In the genomic region with DNA sequence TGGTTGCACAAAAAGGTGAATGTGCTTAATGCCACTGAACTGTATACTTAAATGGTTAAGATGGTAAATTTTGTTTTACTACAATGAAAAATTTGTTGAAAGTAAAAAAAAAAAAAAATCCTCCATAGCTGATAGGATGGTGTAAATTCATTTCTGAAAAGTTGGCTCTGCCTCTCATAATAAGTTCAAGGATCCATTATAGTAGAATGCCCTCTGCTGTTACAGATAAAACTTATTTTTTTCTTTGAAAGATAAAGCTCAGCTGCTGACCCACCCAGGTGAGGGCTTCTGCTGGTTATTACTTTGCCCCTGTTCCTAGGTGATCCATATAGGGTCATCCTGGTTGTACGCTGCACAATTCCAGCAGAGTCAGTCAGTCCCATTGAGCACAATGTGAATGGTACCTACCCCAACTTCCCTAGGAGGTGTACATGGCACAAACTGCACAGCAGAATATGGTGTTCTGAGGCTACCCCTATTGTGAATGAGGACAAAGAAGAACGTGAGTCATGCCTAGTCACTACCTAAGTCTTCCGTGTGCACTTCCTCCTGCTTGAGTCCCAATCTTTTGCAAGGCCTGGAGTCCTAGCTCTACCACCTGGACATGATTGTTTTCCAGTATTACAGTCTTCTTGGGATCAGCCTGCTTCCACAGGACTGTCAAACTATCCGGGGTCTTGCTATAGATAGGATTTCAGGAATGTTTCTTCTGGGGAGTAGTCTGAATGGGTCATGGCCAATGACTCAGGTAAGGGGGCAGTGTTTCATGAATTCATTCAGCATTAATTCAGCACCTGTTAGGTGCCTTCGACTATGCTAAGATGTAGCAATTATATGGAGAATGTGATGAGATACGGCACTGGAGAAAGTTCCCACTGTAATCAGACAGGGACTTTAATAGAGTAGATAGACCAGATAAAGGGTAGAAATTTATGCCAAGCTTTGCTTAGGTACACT, we compare ENCODE assay signal across 31 cellular contexts. TPM values are rescaled to one million over a fixed set of nuclear protein-coding genes. Genes with fewer than 3 reads are reported as not detected.
DNase-seq lines count a peak whose midpoint lies in the region; ATAC-seq, FAIRE-seq and TF ChIP-seq lines count a peak whose summit lies in the region.
"Had no signal": no experiment of that assay in that cellular context is flagged by ENCODE, and none has a peak within 500 bp of the region (broad histone marks: within the 10 kb centered on the region; RNA-seq: fewer than 3 reads in every experiment).

No MANE protein-coding gene starts in this region.

- H3K4me3 ChIP-seq in breast epithelium, result no peak overlapping the region
- H3K4me3 ChIP-seq in PC-3 (ENCODE audit: low read length), result no peak overlapping the region
- no peak overlapping the region for H3K4me3 ChIP-seq in epithelial cell of esophagus (ENCODE audit: low read length)
- H3K4me3 ChIP-seq in right atrium auricular region, result no peak overlapping the region
- H3K4me3 ChIP-seq: A549, body of pancreas, ovary, transverse colon had no signal

- POLR2A ChIA-PET in MCF 10A (lab: Yijun Ruan, JAX), result interaction anchor here (1.2 kb wide), 1 partner anchor 10 kb away, joined by 3 read pairs; no protein-coding TSS in a partner anchor
- POLR2A ChIA-PET in PC-3 (lab: Charles Lee; ENCODE audit: unreplicated experiment), result no interaction called here
- POLR2A ChIA-PET in activated CD4-positive, alpha-beta memory T cell treated with anti-CD3 and anti-CD28 coated beads for 36 hours (lab: Charles Lee), result no interaction called here

- H3K4me3 Mint-ChIP-seq in MCF 10A (ENCODE audit: unreplicated experiment), result no peak overlapping the region
- H3K4me3 Mint-ChIP-seq in activated CD4-positive, alpha-beta memory T cell treated with anti-CD3 and anti-CD28 coated beads for 36 hours, result no peak overlapping the region
- H3K4me3 Mint-ChIP-seq: activated CD4-positive, alpha-beta T cell treated with anti-CD3 and anti-CD28 coated beads, Interleukin-2, amount 10 ng/mL, durations not matched to agents 7 days and 5 days; activated T-cell treated with anti-CD3 and anti-CD28 coated beads, Interleukin-2, amount 50 U/mL, for 4 hours; CD8-positive, alpha-beta memory T cell; natural killer cell treated with Interleukin-12 subunit alpha and Interleukin-12 subunit beta and Interleukin-15 and Interleukin-18, amount 100 ng/mL, for 72 hours had no signal

- no peak; the same call in 1 of the 2 replicates for ATAC-seq in PC-3
- ATAC-seq: activated T-cell treated with anti-CD3 and anti-CD28 coated beads, Interleukin-2, amount 50 U/mL, for 4 hours; body of pancreas; natural killer cell treated with Interleukin-12 subunit alpha and Interleukin-12 subunit beta and Interleukin-15 and Interleukin-18, amount 100 ng/mL, for 72 hours had no signal

- H3K27me3 Mint-ChIP-seq in MCF 10A (ENCODE audit: insufficient read depth, unreplicated experiment), result peaks cover 47% of the 10 kb centered on the region
- H3K27me3 Mint-ChIP-seq in activated CD4-positive, alpha-beta memory T cell treated with anti-CD3 and anti-CD28 coated beads for 36 hours, result peaks cover 6% of the 10 kb centered on the region

- no peaks in the 10 kb centered on the region for H4K20me1 ChIP-seq in PC-3 (ENCODE audit: low read length)

- H3F3A ChIP-seq in PC-3 (ENCODE audit: low read length, unreplicated experiment), result no peaks in the 10 kb centered on the region

- no peak overlapping the region for H3K27ac Mint-ChIP-seq in MCF 10A (ENCODE audit: low read depth, unreplicated experiment)
- H3K27ac Mint-ChIP-seq in activated CD4-positive, alpha-beta memory T cell treated with anti-CD3 and anti-CD28 coated beads for 36 hours, result no peak overlapping the region
- H3K27ac Mint-ChIP-seq: activated CD4-positive, alpha-beta T cell treated with anti-CD3 and anti-CD28 coated beads, Interleukin-2, amount 10 ng/mL, durations not matched to agents 7 days and 5 days; natural killer cell treated with Interleukin-12 subunit alpha and Interleukin-12 subunit beta and Interleukin-15 and Interleukin-18, amount 100 ng/mL, for 72 hours had no signal

- no peak overlapping the region for H3K4me2 ChIP-seq in PC-3 (ENCODE audit: low read length)
- H3K4me2 ChIP-seq: A549 had no signal

- H3K36me3 ChIP-seq in breast epithelium (no peaks in the 10 kb centered on the region), PC-3 (ENCODE audit: low read depth, low read length) (no peaks in the 10 kb centered on the region), right atrium auricular region (no peaks in the 10 kb centered on the region)
- H3K36me3 ChIP-seq: ovary, transverse colon had no signal

- CTCF ChIA-PET in MCF 10A (lab: Yijun Ruan, JAX), result interaction anchor here (0.6 to 1.2 kb wide), 6 partner anchors 17 to 491 kb away, joined by 3 to 4 read pairs (median 4); no protein-coding TSS in a partner anchor
- CTCF ChIA-PET in PC-3 (lab: Charles Lee), result interaction anchor here (0.6 kb wide), 1 partner anchor 27 kb away, joined by 3 read pairs; no protein-coding TSS in a partner anchor
- CTCF ChIA-PET in activated CD4-positive, alpha-beta memory T cell treated with anti-CD3 and anti-CD28 coated beads for 36 hours (lab: Charles Lee), result no interaction called here

- H3K27ac ChIP-seq in breast epithelium, result no peak overlapping the region
- H3K27ac ChIP-seq in PC-3 (ENCODE audit: low read length), result no peak overlapping the region
- no peak overlapping the region for H3K27ac ChIP-seq in right atrium auricular region
- H3K27ac ChIP-seq: A549, body of pancreas, ovary, transverse colon, VCaP had no signal

- H3K27me3 ChIP-seq in breast epithelium (no peaks in the 10 kb centered on the region), PC-3 (ENCODE audit: low read length) (peaks cover 66% of the 10 kb centered on the region), right atrium auricular region (no peaks in the 10 kb centered on the region)
- H3K27me3 ChIP-seq: body of pancreas, ovary had no signal

- H3K9me3 ChIP-seq in breast epithelium (no peaks in the 10 kb centered on the region), PC-3 (ENCODE audit: low read length) (no peaks in the 10 kb centered on the region), right atrium auricular region (no peaks in the 10 kb centered on the region)
- H3K9me3 ChIP-seq: A549, body of pancreas, ovary, transverse colon had no signal

- H3K4me1 Mint-ChIP-seq in MCF 10A (ENCODE audit: insufficient read depth, unreplicated experiment), result no peaks in the 10 kb centered on the region
- H3K4me1 Mint-ChIP-seq in activated CD4-positive, alpha-beta memory T cell treated with anti-CD3 and anti-CD28 coated beads for 36 hours (ENCODE audit: low read depth), result no peaks in the 10 kb centered on the region
- H3K4me1 Mint-ChIP-seq: activated CD4-positive, alpha-beta T cell treated with anti-CD3 and anti-CD28 coated beads, Interleukin-2, amount 10 ng/mL, durations not matched to agents 7 days and 5 days; CD8-positive, alpha-beta memory T cell had no signal

- no peak for TF ChIP-seq POLR2A in breast epithelium (IDR thresholded peaks at IDR 0.05)

- peak; percentile 63 for FAIRE-seq in urothelium cell line (lab: Jason Lieb, UNC)
- FAIRE-seq: A549, endothelial cell of umbilical vein, GM19239, kidney had no signal

- TF ChIP-seq CTCF in MCF 10A (IDR thresholded peaks at IDR 0.05; ENCODE audit: unreplicated experiment) (no peak), breast epithelium (IDR thresholded peaks at IDR 0.05) (no peak), PC-3 (conservative IDR thresholded peaks at IDR 0.05; ENCODE audit: low read depth, low read length) (no peak), epithelial cell of esophagus (IDR thresholded peaks at IDR 0.05; ENCODE audit: insufficient read depth, low read depth, low read length, missing control alignments) (no peak), right atrium auricular region (IDR thresholded peaks at IDR 0.05) (no peak)

- no peak overlapping the region for H3K9ac ChIP-seq in PC-3 (ENCODE audit: low read length)

- no peaks in the 10 kb centered on the region for H3K36me3 Mint-ChIP-seq in MCF 10A (ENCODE audit: insufficient read depth, unreplicated experiment)
- H3K36me3 Mint-ChIP-seq in activated CD4-positive, alpha-beta memory T cell treated with anti-CD3 and anti-CD28 coated beads for 36 hours, result no peaks in the 10 kb centered on the region
- H3K36me3 Mint-ChIP-seq: CD8-positive, alpha-beta memory T cell; natural killer cell treated with Interleukin-12 subunit alpha and Interleukin-12 subunit beta and Interleukin-15 and Interleukin-18, amount 100 ng/mL, for 72 hours had no signal

- no peaks in the 10 kb centered on the region for H3K9me3 Mint-ChIP-seq in MCF 10A (ENCODE audit: unreplicated experiment)
- no peaks in the 10 kb centered on the region for H3K9me3 Mint-ChIP-seq in activated CD4-positive, alpha-beta memory T cell treated with anti-CD3 and anti-CD28 coated beads for 36 hours
- H3K9me3 Mint-ChIP-seq: activated CD4-positive, alpha-beta T cell treated with anti-CD3 and anti-CD28 coated beads, Interleukin-2, amount 10 ng/mL, durations not matched to agents 7 days and 5 days; activated T-cell treated with anti-CD3 and anti-CD28 coated beads, Interleukin-2, amount 50 U/mL, for 4 hours; CD8-positive, alpha-beta memory T cell; natural killer cell treated with Interleukin-12 subunit alpha and Interleukin-12 subunit beta and Interleukin-15 and Interleukin-18, amount 100 ng/mL, for 72 hours had no signal

- H3K79me2 ChIP-seq in PC-3 (ENCODE audit: low read length), result no peaks in the 10 kb centered on the region

- peak; percentile 42 for DNase-seq in MCF 10A (ENCODE audit: unreplicated experiment)
- no peak for DNase-seq in breast epithelium (ENCODE audit: low spot score in 2 of 2)
- peak; percentile 34 for DNase-seq in PC-3
- DNase-seq in epithelial cell of esophagus (ENCODE audit: low read depth), result peak; percentile 89
- no peak for DNase-seq in urothelium cell line (ENCODE audit: low spot score)
- no peak for DNase-seq in activated CD4-positive, alpha-beta memory T cell treated with anti-CD3 and anti-CD28 coated beads for 36 hours
- no peak for DNase-seq in NCI-H1105 treated with DMSO at 0.1 percent for 48 hours (lab: John Stamatoyannopoulos, UW)
- no peak for DNase-seq in right atrium auricular region (ENCODE audit: low spot score)
- DNase-seq: activated CD4-positive, alpha-beta T cell treated with anti-CD3 and anti-CD28 coated beads, Interleukin-2, amount 10 ng/mL, durations not matched to agents 7 days and 5 days; activated gamma-delta T cell treated with Interleukin-2 at 50 U/mL for 16 hours; activated T-cell treated with anti-CD3 and anti-CD28 coated beads, Interleukin-2, amount 50 U/mL, for 4 hours; body of pancreas; CD8-positive, alpha-beta memory T cell; DMS153; GF-D8; HCEC 1CT; head of caudate nucleus; kidney; MV-4-11; NCI-H187; NCI-H524 treated with DMSO at 0.1 percent for 48 hours; ovary; Right ventricle myocardium superior; transverse colon had no signal

- intact Hi-C loops in MCF 10A (cut with micrococcal nuclease) (no loop called here), breast epithelium (cut with DNase I; ENCODE audit: low total_unique reads) (no loop called here), PC-3 (cut with micrococcal nuclease) (no loop called here)
- intact Hi-C loops in activated CD4-positive, alpha-beta memory T cell treated with anti-CD3 and anti-CD28 coated beads for 36 hours (cut with micrococcal nuclease), result no loop called here

- no peak overlapping the region for H2AFZ ChIP-seq in PC-3 (ENCODE audit: low read length)

- H3K9me2 ChIP-seq in PC-3 (replicated peaks; ENCODE audit: low read length), result no peaks in the 10 kb centered on the region

- H3K4me1 ChIP-seq in breast epithelium, result no peaks in the 10 kb centered on the region
- no peaks in the 10 kb centered on the region for H3K4me1 ChIP-seq in PC-3 (ENCODE audit: insufficient read depth, low read length)
- H3K4me1 ChIP-seq in right atrium auricular region, result no peaks in the 10 kb centered on the region
- H3K4me1 ChIP-seq: A549, body of pancreas, transverse colon had no signal

- BruUV-seq in MCF 10A (replicated peaks; lab: Mats Ljungman, UMichigan), result no TSS peak
- no TSS peak for BruUV-seq in PC-3 (replicated peaks; lab: Mats Ljungman, UMichigan)

RNA-seq across cellular contexts. Expression of a gene that starts 20.8 kb away (rescaled TPM):
- total RNA-seq in MCF 10A (2022) (not detected in 2 replicates), breast epithelium (not detected), PC-3 (2014; rRNA removed) (not detected in 2 replicates), right atrium auricular region (under 1 TPM in 1 of 2 donors, not detected in 1; 0.19 TPM)
- not detected for total RNA-seq in activated CD4-positive, alpha-beta memory T cell treated with anti-CD3 and anti-CD28 coated beads for 36 hours
- total RNA-seq: activated CD4-positive, alpha-beta T cell treated with anti-CD3 and anti-CD28 coated beads, Interleukin-2, amount 10 ng/mL, durations not matched to agents 7 days and 5 days; activated T-cell treated with anti-CD3 and anti-CD28 coated beads, Interleukin-2, amount 50 U/mL, for 4 hours; body of pancreas; CD8-positive, alpha-beta memory T cell; chondrocyte; endothelial cell of umbilical vein; natural killer cell treated with Interleukin-12 subunit alpha and Interleukin-12 subunit beta and Interleukin-15 and Interleukin-18, amount 100 ng/mL, for 72 hours; transverse colon had no signal

RNA-seq across cellular contexts. Expression of a gene that starts 42.5 kb away (rescaled TPM):
- total RNA-seq in MCF 10A (2022) (not detected in 2 replicates), breast epithelium (under 1 TPM in 1 of 3 donors, not detected in 2; 0.32 TPM), PC-3 (2014; rRNA removed) (not detected in 2 replicates), right atrium auricular region (1 to 10 TPM in 1 of 2 donors, not detected in 1; 1.5 TPM)
- not detected for total RNA-seq in activated CD4-positive, alpha-beta memory T cell treated with anti-CD3 and anti-CD28 coated beads for 36 hours
- total RNA-seq: body of pancreas; CD8-positive, alpha-beta memory T cell; chondrocyte; endothelial cell of umbilical vein; lower leg skin; natural killer cell treated with Interleukin-12 subunit alpha and Interleukin-12 subunit beta and Interleukin-15 and Interleukin-18, amount 100 ng/mL, for 72 hours; Right ventricle myocardium superior had no signal

Comparison
In these comparisons a context has a peak if more than half of its experiments do, and no peak if none do; other contexts are left out.
1. DNase-seq: peak in MCF 10A (single experiment), PC-3 (single experiment) and epithelial cell of esophagus (single experiment); none in breast epithelium (0 of 2), urothelium cell line (single experiment), activated CD4-positive, alpha-beta memory T cell treated with anti-CD3 and anti-CD28 coated beads for 36 hours (single experiment), NCI-H1105 treated with DMSO at 0.1 percent for 48 hours (single experiment) and right atrium auricular region (single experiment).